ENCODE assay signal across 9 cellular contexts in the genomic region with DNA sequence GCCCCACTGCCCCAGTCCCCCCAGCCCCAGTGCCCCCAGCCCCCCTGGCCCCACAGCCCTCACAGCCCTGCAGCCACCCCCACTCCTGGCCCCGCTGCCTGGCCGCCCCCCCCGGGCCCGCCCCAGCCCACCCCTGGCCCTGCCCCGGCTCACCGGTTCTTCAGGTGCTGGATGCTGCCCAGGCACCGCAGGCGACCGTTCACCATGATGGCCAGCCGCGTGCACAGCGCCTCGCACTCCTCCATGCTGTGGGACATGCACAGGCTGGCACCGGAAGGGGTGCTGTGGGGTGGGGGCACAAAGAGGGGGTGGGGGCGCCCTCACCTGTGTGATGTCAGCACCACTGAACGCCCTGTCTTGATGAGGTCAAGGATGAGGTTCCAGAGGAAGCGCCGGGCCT. TPM values are rescaled to one million over a fixed set of nuclear protein-coding genes. Genes with fewer than 3 reads are reported as not detected.
"Had no signal": no experiment of that assay in that cellular context is flagged by ENCODE, and none has a peak within 500 bp of the region (broad histone marks: within the 10 kb centered on the region; RNA-seq: fewer than 3 reads in every experiment).

No MANE protein-coding gene starts in this region.

- H3K4me3 ChIP-seq: GM12878 had no signal

- ATAC-seq: GM12878 had no signal

- FAIRE-seq: G401.6, GM12878, GM12891, GM12892, GM18507, GM19239 had no signal

- DNase-seq: GDM1, GF-D8 had no signal

RNA-seq across cellular contexts. Expression of a gene that starts 12.8 kb away (rescaled TPM):
- total RNA-seq: GM12878 had no signal

RNA-seq across cellular contexts. Expression of a gene that starts 22.7 kb away (rescaled TPM):
- total RNA-seq: G401 had no signal

RNA-seq across cellular contexts. Expression of a gene that starts 26.4 kb away (rescaled TPM):
- total RNA-seq: G401, GM12878 had no signal
- polyA plus RNA-seq: GM12878 had no signal
